1 cellular context compared by ENCODE assay signal in genomic region chr22:21734540-21735197, GRCh38.
TF ChIP-seq lines count a peak whose summit lies in the region.

No MANE protein-coding gene starts in this region.

TF ChIP-seq in SK-N-SH treated with all-trans-retinoic acid at 6 μM for 48 hours, 23 proteins besides CTCF, POLR2A, EP300 and RAD21 (continued from another document):
- TF ChIP-seq POU6F1 (CRISPR knock-in tag; IDR thresholded peaks at IDR 0.05; ENCODE audit: borderline replicate concordance, low read depth) (no peak), ISL1 (CRISPR knock-in tag; IDR thresholded peaks at IDR 0.05) (no peak), ZFP3 (CRISPR knock-in tag; IDR thresholded peaks at IDR 0.05) (no peak), TOX (CRISPR knock-in tag; IDR thresholded peaks at IDR 0.05; ENCODE audit: borderline replicate concordance) (no peak), CREB5 (CRISPR knock-in tag; IDR thresholded peaks at IDR 0.05; ENCODE audit: low read depth) (no peak), CSDC2 (CRISPR knock-in tag; IDR thresholded peaks at IDR 0.05) (no peak), GLIS3 (CRISPR knock-in tag; IDR thresholded peaks at IDR 0.05) (no peak), PPARA (CRISPR knock-in tag; IDR thresholded peaks at IDR 0.05; ENCODE audit: borderline replicate concordance) (no peak), ESRRG (CRISPR knock-in tag; IDR thresholded peaks at IDR 0.05) (no peak), ZFP30 (CRISPR knock-in tag; IDR thresholded peaks at IDR 0.05) (no peak)
